In the genomic region with DNA sequence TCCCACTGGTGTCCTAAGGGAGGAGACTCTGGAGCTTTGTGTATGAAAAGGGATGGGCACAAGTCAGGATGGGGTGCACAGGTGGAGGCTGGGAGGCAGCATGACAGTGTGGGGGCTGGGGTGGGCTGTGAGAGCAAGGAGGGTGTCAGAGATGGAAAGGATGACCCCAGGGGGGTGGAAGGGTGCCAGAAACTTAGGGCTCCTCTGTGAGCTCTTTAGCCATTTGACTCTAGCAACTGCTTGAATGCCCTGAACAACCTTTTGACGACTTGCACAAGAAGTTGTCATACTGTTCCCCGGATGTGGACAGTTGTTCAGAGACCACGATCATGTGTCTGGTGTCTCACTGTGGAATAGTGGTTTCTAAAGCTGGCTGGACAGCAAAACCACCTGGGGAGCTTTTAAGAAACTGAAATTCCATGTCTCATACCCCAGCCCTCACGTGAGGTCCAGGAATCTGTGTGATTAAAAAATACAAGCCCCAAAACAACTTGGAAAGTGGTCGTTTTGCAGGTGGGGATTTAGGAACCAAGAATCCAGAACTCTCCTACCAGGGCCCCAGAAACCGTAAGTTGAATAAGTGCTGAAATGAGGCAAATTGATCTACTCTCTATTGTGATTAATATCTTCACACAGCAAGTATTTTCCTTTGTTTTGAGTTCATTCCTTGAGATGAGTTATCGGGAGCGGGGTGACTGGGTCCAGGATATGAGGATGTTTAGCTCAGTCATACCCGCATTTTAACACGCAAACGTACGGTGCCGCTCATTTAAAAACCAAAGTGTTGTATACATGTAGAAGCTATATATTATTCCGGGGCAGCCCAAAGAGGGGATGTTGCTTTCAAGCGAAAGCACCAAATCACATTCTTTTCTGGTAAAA, we compare ENCODE assay signal across 9 cellular contexts. TPM values are rescaled to one million over a fixed set of nuclear protein-coding genes. Genes with fewer than 3 reads are reported as not detected.
DNase-seq lines count a peak whose midpoint lies in the region; ATAC-seq and TF ChIP-seq lines count a peak whose summit lies in the region.
"Had no signal": no experiment of that assay in that cellular context is flagged by ENCODE, and none has a peak within 500 bp of the region (broad histone marks: within the 10 kb centered on the region; RNA-seq: fewer than 3 reads in every experiment).

No MANE protein-coding gene starts in this region.

- no peaks in the 10 kb centered on the region for H3K27me3 Mint-ChIP-seq in T-helper 17 cell

- H3K27ac Mint-ChIP-seq in T-helper 17 cell: peak overlapping the region; percentile 99

- DNase-seq in Right ventricle myocardium superior (no peak), left ventricle myocardium superior (no peak), T-helper 17 cell (no peak), mammary epithelial cell (peak; percentile 75), NCI-H2029 (lab: John Stamatoyannopoulos, UW) (no peak), NCI-H526 (lab: John Stamatoyannopoulos, UW) (no peak)
- peak; percentile 61 to 64 for DNase-seq in stimulated activated CD4-positive, alpha-beta T cell treated with anti-CD3 and anti-CD28 coated beads, Interleukin-4, amount 100 ng/mL, for 48 hours (ENCODE audit: low read depth in 2 of 2)

- peaks cover 69% of the 10 kb centered on the region for H3K4me1 Mint-ChIP-seq in T-helper 17 cell

- no peaks in the 10 kb centered on the region for H3K36me3 ChIP-seq in mammary epithelial cell (ENCODE audit: insufficient read depth, low read length)

- H3K9me3 ChIP-seq in T-helper 17 cell (ENCODE audit: control insufficient read depth, low read length, poor library complexity, severe bottlenecking) (peaks cover 4% of the 10 kb centered on the region), mammary epithelial cell (replicated peaks; ENCODE audit: insufficient read depth, low read length) (no peaks in the 10 kb centered on the region)

- H3K36me3 Mint-ChIP-seq in T-helper 17 cell (ENCODE audit: low read depth): peaks cover 24% of the 10 kb centered on the region

- no peak for TF ChIP-seq CTCF in mammary epithelial cell (conservative IDR thresholded peaks at IDR 0.05 in 1 of 2, IDR thresholded peaks at IDR 0.05 in 1 of 2; ENCODE audit: extremely low read depth in 1 of 2, insufficient read depth in 1 of 2, low read depth in 1 of 2, low read length in 2 of 2)

- H2AFZ ChIP-seq in mammary epithelial cell (ENCODE audit: low read depth, low read length): peak overlapping the region; percentile 34

- CTCF ChIA-PET in mammary epithelial cell (lab: Charles Lee; ENCODE audit: low non-redundant PET): no interaction called here

- H3K4me1 ChIP-seq in mammary epithelial cell (ENCODE audit: insufficient read depth, low read length): no peaks in the 10 kb centered on the region

- H4K20me1 ChIP-seq in mammary epithelial cell (ENCODE audit: insufficient read depth, low read length): no peaks in the 10 kb centered on the region

- no peak overlapping the region for H3K27ac ChIP-seq in mammary epithelial cell (ENCODE audit: insufficient read depth, low read depth, low read length)

- WGBS in mammary epithelial cell (ENCODE audit: low coverage, missing lambda C conversion rate): 88% methylated on average over 14 of the region's 15 CpGs

- BruUV-seq in mammary epithelial cell (replicated peaks; lab: Mats Ljungman, UMichigan): no TSS peak

- ATAC-seq in Right ventricle myocardium superior (ENCODE audit: poor library complexity): peak; percentile 31
- no peak for ATAC-seq in left ventricle myocardium superior
- ATAC-seq in HG03139 (IDR thresholded peaks at IDR 0.05; ENCODE audit: unreplicated experiment): peak; percentile 64
- ATAC-seq in T-helper 17 cell: peak; percentile 22

- H3K9ac ChIP-seq in mammary epithelial cell (ENCODE audit: insufficient read depth, low read length): no peak overlapping the region

- H3K4me3 Mint-ChIP-seq in T-helper 17 cell: peak overlapping the region; percentile 98

- no peak overlapping the region for H3K4me3 ChIP-seq in mammary epithelial cell (replicated peaks in 1 of 3; ENCODE audit: insufficient read depth in 1 of 3, low read depth in 2 of 3, low read length in 3 of 3)

- no peaks in the 10 kb centered on the region for H3K27me3 ChIP-seq in mammary epithelial cell (ENCODE audit: insufficient read depth, low read length)

- H3K79me2 ChIP-seq in mammary epithelial cell (ENCODE audit: insufficient read depth, low read length): no peaks in the 10 kb centered on the region

- dilution Hi-C loops in mammary epithelial cell (cut with HindIII; ENCODE audit: low sequenced_read_pairs): no loop called here

- no peak overlapping the region for H3K4me2 ChIP-seq in mammary epithelial cell (ENCODE audit: insufficient read depth, low read depth, low read length)

- in situ Hi-C loops in mammary epithelial cell (cut with MboI; ENCODE audit: low sequenced_read_pairs in 2 of 2): no loop called here

- intact Hi-C loops in Right ventricle myocardium superior (cut with DNase I) (no loop called here), left ventricle myocardium superior (cut with micrococcal nuclease) (no loop called here), mammary epithelial cell (cut with micrococcal nuclease) (no loop called here)

RNA-seq across cellular contexts. Expression of a gene that starts 3.4 kb away (rescaled TPM):
- 0.38 TPM for total RNA-seq in Right ventricle myocardium superior
- total RNA-seq in left ventricle myocardium superior: 0.67 TPM
- 100 to 1,000 TPM; 439 to 459 TPM for total RNA-seq in T-helper 17 cell
- total RNA-seq in mammary epithelial cell: not detected
- not detected for polyA plus RNA-seq in mammary epithelial cell
- polyA minus RNA-seq in mammary epithelial cell: not detected
- polyA plus RNA-seq: BJ had no signal

Comparison
In these comparisons a context has a peak if more than half of its experiments do, and no peak if none do; other contexts are left out.
1. DNase-seq: peak in mammary epithelial cell (single experiment) and stimulated activated CD4-positive, alpha-beta T cell treated with anti-CD3 and anti-CD28 coated beads, Interleukin-4, amount 100 ng/mL, for 48 hours (2 of 2); none in Right ventricle myocardium superior (single experiment), left ventricle myocardium superior (single experiment), T-helper 17 cell (0 of 3), NCI-H2029 (single experiment) and NCI-H526 (0 of 2).
2. RNA of a gene that starts 3.4 kb away (total RNA-seq): 439 to 459 TPM in T-helper 17 cell; 0.67 TPM in left ventricle myocardium superior (single experiment), 0.38 TPM in Right ventricle myocardium superior (single experiment) and not detected in mammary epithelial cell; every median in the first group is over 100 times any median in the second.